1 cellular context compared by ENCODE assay signal in the genomic region with DNA sequence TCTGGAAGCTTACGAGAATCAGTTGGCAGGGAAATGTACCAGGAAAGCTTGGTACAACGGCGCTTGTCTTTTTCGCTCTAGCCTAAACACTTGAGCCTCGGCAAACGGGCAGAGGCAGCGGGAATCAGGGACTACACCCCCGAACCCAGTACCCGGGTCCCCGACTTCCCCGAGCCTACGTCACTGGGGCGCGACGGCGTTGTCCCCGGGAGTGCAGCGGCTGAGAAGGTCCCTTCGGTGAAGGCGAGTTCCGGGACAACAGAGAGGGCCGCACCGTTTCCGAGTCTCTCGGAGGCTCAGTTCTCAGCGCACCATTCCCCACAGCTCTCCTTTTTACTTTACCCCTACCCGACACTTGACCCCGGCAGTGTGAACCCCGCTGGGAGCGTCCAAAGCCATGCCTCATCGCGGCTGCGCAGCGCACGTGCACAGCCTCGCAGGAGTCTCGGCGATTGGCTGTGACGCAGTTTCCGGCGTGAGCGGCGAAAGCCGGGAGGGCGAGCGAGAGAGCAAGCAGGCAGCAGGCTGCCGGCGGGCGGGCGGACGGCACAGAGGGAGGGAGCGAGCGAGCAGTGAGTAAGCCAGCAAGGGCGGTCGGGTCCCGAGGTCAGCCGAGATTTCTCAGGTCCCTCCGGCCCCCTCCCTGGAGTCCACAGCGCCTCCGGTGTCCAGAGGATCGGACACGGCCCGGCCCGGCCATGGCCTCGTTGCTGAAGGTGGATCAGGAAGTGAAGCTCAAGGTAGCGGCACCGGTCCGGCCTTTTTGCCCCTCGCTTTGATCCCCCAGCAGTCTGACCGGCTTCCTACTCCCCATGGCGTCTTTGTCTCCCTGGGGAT.
TF ChIP-seq lines count a peak whose summit lies in the region.

A gene with protein sequence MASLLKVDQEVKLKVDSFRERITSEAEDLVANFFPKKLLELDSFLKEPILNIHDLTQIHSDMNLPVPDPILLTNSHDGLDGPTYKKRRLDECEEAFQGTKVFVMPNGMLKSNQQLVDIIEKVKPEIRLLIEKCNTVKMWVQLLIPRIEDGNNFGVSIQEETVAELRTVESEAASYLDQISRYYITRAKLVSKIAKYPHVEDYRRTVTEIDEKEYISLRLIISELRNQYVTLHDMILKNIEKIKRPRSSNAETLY (plus strand): TSS at position 464 of the 837 bp plus-strand sequence. CDS start 235 bp downstream, at position 699.

TF ChIP-seq in A549, 52 proteins besides CTCF, POLR2A, EP300 and RAD21 (continued from another document):
- TF ChIP-seq, protein P1, sequence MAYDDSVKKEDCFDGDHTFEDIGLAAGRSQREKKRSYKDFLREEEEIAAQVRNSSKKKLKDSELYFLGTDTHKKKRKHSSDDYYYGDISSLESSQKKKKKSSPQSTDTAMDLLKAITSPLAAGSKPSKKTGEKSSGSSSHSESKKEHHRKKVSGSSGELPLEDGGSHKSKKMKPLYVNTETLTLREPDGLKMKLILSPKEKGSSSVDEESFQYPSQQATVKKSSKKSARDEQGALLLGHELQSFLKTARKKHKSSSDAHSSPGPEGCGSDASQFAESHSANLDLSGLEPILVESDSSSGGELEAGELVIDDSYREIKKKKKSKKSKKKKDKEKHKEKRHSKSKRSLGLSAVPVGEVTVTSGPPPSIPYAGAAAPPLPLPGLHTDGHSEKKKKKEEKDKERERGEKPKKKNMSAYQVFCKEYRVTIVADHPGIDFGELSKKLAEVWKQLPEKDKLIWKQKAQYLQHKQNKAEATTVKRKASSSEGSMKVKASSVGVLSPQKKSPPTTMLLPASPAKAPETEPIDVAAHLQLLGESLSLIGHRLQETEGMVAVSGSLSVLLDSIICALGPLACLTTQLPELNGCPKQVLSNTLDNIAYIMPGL (CRISPR knock-in tag; IDR thresholded peaks at IDR 0.05; ENCODE audit: borderline replicate concordance) = peak; percentile 64; the same call in 1 of the 2 replicates
- peak; percentile 72; the same call in 1 of the 2 replicates for TF ChIP-seq RFX5 (IDR thresholded peaks at IDR 0.05)
- no peak for TF ChIP-seq ZFP36 (IDR thresholded peaks at IDR 0.05; ENCODE audit: borderline replicate concordance, partially characterized antibody)
- TF ChIP-seq JUN (IDR thresholded peaks at IDR 0.05) = peak; percentile 88 to 96; a peak in 4 of 5 replicates
- peak; percentile 68; the same call in 1 of the 2 replicates for TF ChIP-seq HOXB5 (CRISPR knock-in tag; IDR thresholded peaks at IDR 0.05)
- TF ChIP-seq, protein P2, sequence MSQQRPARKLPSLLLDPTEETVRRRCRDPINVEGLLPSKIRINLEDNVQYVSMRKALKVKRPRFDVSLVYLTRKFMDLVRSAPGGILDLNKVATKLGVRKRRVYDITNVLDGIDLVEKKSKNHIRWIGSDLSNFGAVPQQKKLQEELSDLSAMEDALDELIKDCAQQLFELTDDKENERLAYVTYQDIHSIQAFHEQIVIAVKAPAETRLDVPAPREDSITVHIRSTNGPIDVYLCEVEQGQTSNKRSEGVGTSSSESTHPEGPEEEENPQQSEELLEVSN (IDR thresholded peaks at IDR 0.05; ENCODE audit: borderline replicate concordance, low read depth) = peak; percentile 87
